ENCODE assay signal across 12 cellular contexts in the genomic region with DNA sequence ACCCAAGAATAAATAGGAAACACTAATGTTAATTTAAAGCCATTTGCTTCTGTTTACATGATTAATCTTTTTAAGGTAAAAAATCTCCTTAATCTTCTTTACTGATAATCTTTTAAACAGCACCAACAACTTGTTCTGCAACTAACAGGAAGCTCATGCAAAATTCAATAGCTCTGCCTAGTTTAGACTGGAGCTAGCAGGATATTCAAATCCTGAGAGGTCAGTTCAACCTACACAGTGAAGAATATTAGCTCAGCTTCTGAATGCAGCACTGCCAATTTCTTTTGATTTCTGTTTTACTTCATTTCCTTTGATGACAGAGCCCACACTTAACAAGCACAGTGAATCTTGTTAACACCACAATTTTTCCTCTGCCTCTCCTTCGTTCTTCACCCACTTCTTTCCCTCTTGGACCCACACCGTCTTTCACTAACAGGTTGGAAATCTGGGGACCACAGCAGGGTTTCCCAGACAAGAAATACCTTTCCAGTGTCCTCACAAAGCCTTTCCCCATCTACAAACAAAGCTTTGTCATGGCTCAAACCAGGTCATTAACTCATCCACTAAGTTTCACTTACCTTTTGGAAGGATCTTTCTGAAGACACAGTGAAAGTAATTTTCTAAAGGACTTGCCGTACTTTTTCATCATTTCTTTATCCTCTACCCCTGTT.
DNase-seq lines count a peak whose midpoint lies in the region; FAIRE-seq and TF ChIP-seq lines count a peak whose summit lies in the region.
"Had no signal": no experiment of that assay in that cellular context is flagged by ENCODE, and none has a peak within 500 bp of the region (broad histone marks: within the 10 kb centered on the region; RNA-seq: fewer than 3 reads in every experiment).

No MANE protein-coding gene starts in this region.

- H3K27me3 ChIP-seq in Karpas-422 (ENCODE audit: low read length) (no peaks in the 10 kb centered on the region), neuronal stem cell (ENCODE audit: control insufficient read depth in 3 of 3, insufficient read depth in 3 of 3, low read depth in 1 of 3, low read length in 3 of 3) (no peaks in the 10 kb centered on the region)

- no peak overlapping the region for H4K91ac ChIP-seq in neuronal stem cell (ENCODE audit: low read depth, low read length, poor library complexity)

- no peak for FAIRE-seq in GM12891 (lab: Jason Lieb, UNC)
- FAIRE-seq: A549 had no signal

- H3K27ac ChIP-seq in Karpas-422 (ENCODE audit: low read length) (peak overlapping the region; percentile 84), neuronal stem cell (replicated peaks; ENCODE audit: low read length) (peak overlapping the region; percentile 12)
- H3K27ac ChIP-seq: A549, skin epidermis had no signal

- no peaks in the 10 kb centered on the region for H3K9me2 ChIP-seq in Karpas-422 (replicated peaks; ENCODE audit: insufficient read depth, low read length)

- H3K27me3 Mint-ChIP-seq in endothelial cell (ENCODE audit: unreplicated experiment): no peaks in the 10 kb centered on the region

- H2AFZ ChIP-seq in Karpas-422 (ENCODE audit: low read length) (no peak overlapping the region), neuronal stem cell (ENCODE audit: low read length) (peak overlapping the region; percentile 7)

- peak overlapping the region; percentile 16 for H3K27ac Mint-ChIP-seq in endothelial cell (ENCODE audit: unreplicated experiment)
- H3K27ac Mint-ChIP-seq: T-helper 1 cell treated with Interleukin-12 subunit alpha and Interleukin-12 subunit beta and Interleukin-4 antibody, amounts not matched to agents 30 μg/mL and 1 μg/mL, for 36 hours had no signal

- H3K4me3 Mint-ChIP-seq in endothelial cell (ENCODE audit: unreplicated experiment): no peak overlapping the region
- H3K4me3 Mint-ChIP-seq: T-helper 1 cell treated with Interleukin-12 subunit alpha and Interleukin-12 subunit beta and Interleukin-4 antibody, amounts not matched to agents 30 μg/mL and 1 μg/mL, for 36 hours had no signal

- no peaks in the 10 kb centered on the region for H3K36me3 Mint-ChIP-seq in endothelial cell (ENCODE audit: low read depth, unreplicated experiment)

- H3K79me2 ChIP-seq in Karpas-422 (ENCODE audit: low read length): peaks cover 36% of the 10 kb centered on the region

- H3K4me1 Mint-ChIP-seq in endothelial cell (ENCODE audit: unreplicated experiment): peaks cover 17% of the 10 kb centered on the region

- no peak overlapping the region for H3K4ac ChIP-seq in neuronal stem cell (ENCODE audit: low read length)

- H3K4me1 ChIP-seq in Karpas-422 (ENCODE audit: low read length) (peaks cover 27% of the 10 kb centered on the region), neuronal stem cell (ENCODE audit: control insufficient read depth in 2 of 2, insufficient read depth in 1 of 2, low read depth in 1 of 2, low read length in 2 of 2) (peaks cover 9 to 44% of the 10 kb centered on the region in 2 donors)

- DNase-seq in NCI-H748 (lab: John Stamatoyannopoulos, UW; ENCODE audit: unreplicated experiment) (peak; percentile 33), NCI-H748 treated with DMSO at 0.1 percent for 48 hours (lab: John Stamatoyannopoulos, UW) (no peak), Karpas-422 (peak; percentile 76), endothelial cell (ENCODE audit: low spot score) (no peak), neuronal stem cell (ENCODE audit: low spot score) (no peak), GM12891 (ENCODE audit: insufficient read length, low spot score) (no peak), Kasumi-1 (lab: John Stamatoyannopoulos, UW) (no peak)
- no peak for DNase-seq in activated effector memory CD4-positive, alpha-beta T cell treated with Interleukin-2 at 50 U/mL for 16 hours
- DNase-seq: KBM-7 had no signal

- H2AK5ac ChIP-seq in neuronal stem cell (ENCODE audit: low read depth, low read length): no peak overlapping the region

- H3K23ac ChIP-seq in neuronal stem cell (ENCODE audit: low read depth, low read length, poor library complexity): no peak overlapping the region

- WGBS in neuronal stem cell (ENCODE audit: extremely low coverage in 2 of 2, insufficient read length in 2 of 2, insufficient replicate concordance in 1 of 2), 2 donors: no CpG with 5 or more reads among the region's 3 CpGs

- H3K9me3 ChIP-seq in Karpas-422 (ENCODE audit: low read length) (no peaks in the 10 kb centered on the region), neuronal stem cell (replicated peaks in 1 of 2; ENCODE audit: control insufficient read depth in 2 of 2, insufficient read depth in 1 of 2, low read depth in 1 of 2, low read length in 2 of 2) (peaks cover 0 to 9% of the 10 kb centered on the region in 2 donors)
- H3K9me3 ChIP-seq: A549 had no signal

- H3K4me3 ChIP-seq in Karpas-422 (ENCODE audit: low read length): peak overlapping the region; percentile 47
- no peak overlapping the region for H3K4me3 ChIP-seq in neuronal stem cell (ENCODE audit: low read length in 2 of 2)
- H3K4me3 ChIP-seq: A549, skin epidermis had no signal

- H2BK120ac ChIP-seq in neuronal stem cell (ENCODE audit: low read depth, low read length): no peak overlapping the region

- no peak for TF ChIP-seq POLR2A in GM12891 (IDR thresholded peaks at IDR 0.05; ENCODE audit: low read depth, low read length)

- H4K8ac ChIP-seq in neuronal stem cell (ENCODE audit: low read depth, low read length): no peak overlapping the region

- H3K79me1 ChIP-seq in neuronal stem cell (ENCODE audit: low read depth, low read length): no peaks in the 10 kb centered on the region

- H3K18ac ChIP-seq in neuronal stem cell (ENCODE audit: low read length): no peak overlapping the region

- no peak overlapping the region for H3K14ac ChIP-seq in neuronal stem cell (ENCODE audit: low read length)

- H2BK12ac ChIP-seq in neuronal stem cell (ENCODE audit: low read length): no peak overlapping the region

- H2BK5ac ChIP-seq in neuronal stem cell (ENCODE audit: low read length): no peak overlapping the region

- no peak overlapping the region for H2BK15ac ChIP-seq in neuronal stem cell (ENCODE audit: low read length)

- no peaks in the 10 kb centered on the region for H3K9me3 Mint-ChIP-seq in endothelial cell (ENCODE audit: unreplicated experiment)
- H3K9me3 Mint-ChIP-seq: T-helper 1 cell treated with Interleukin-12 subunit alpha and Interleukin-12 subunit beta and Interleukin-4 antibody, amounts not matched to agents 30 μg/mL and 1 μg/mL, for 36 hours had no signal

- H3K36me3 ChIP-seq in Karpas-422 (ENCODE audit: insufficient read depth, low read length) (0 out of 2 replicates have a peak, but pooled peaks cover 13% of the 10 kb centered on the region), neuronal stem cell (replicated peaks in 1 of 2; ENCODE audit: control insufficient read depth in 2 of 2, insufficient read depth in 2 of 2, low read length in 2 of 2) (peaks cover 0 to 30% of the 10 kb centered on the region in 2 donors)

- TF ChIP-seq CTCF in endothelial cell (IDR thresholded peaks at IDR 0.05; ENCODE audit: unreplicated experiment): no peak

- H4K20me1 ChIP-seq in Karpas-422 (ENCODE audit: insufficient read depth, low read depth, low read length): no peaks in the 10 kb centered on the region

- peak overlapping the region; percentile 57 for H3K9ac ChIP-seq in Karpas-422 (ENCODE audit: low read length)
- no peak overlapping the region for H3K9ac ChIP-seq in neuronal stem cell (ENCODE audit: low read depth, low read length, poor library complexity)

- peak overlapping the region; percentile 72 for H3K4me2 ChIP-seq in Karpas-422 (ENCODE audit: low read depth, low read length, poor library complexity, severe bottlenecking)
- no peak overlapping the region for H3K4me2 ChIP-seq in neuronal stem cell (ENCODE audit: insufficient read depth, low read length, poor library complexity, severe bottlenecking)
- H3K4me2 ChIP-seq: A549 had no signal

TF ChIP-seq in GM12891, 5 proteins besides CTCF, POLR2A, EP300 and RAD21:
- TF ChIP-seq POLR2AphosphoS5 (IDR thresholded peaks at IDR 0.05; ENCODE audit: low read depth, low read length): no peak
- no peak for TF ChIP-seq SPI1 (IDR thresholded peaks at IDR 0.05; ENCODE audit: low read depth, low read length)
- no peak for TF ChIP-seq PAX5 (IDR thresholded peaks at IDR 0.05; ENCODE audit: insufficient read depth, low read length, severe bottlenecking)
- TF ChIP-seq POU2F2 (IDR thresholded peaks at IDR 0.05; ENCODE audit: low read depth, low read length): no peak
- no peak for TF ChIP-seq TAF1 (IDR thresholded peaks at IDR 0.05; ENCODE audit: low read depth, low read length)

Comparison
In these comparisons a context has a peak if more than half of its experiments do, and no peak if none do; other contexts are left out.
1. DNase-seq: peak in NCI-H748 (single experiment) and Karpas-422 (single experiment); none in NCI-H748 treated with DMSO at 0.1 percent for 48 hours (single experiment), endothelial cell (single experiment), neuronal stem cell (single experiment), activated effector memory CD4-positive, alpha-beta T cell treated with Interleukin-2 at 50 U/mL for 16 hours (single experiment), GM12891 (single experiment) and Kasumi-1 (0 of 2).